Comparison of ENCODE assay signal across 12 cellular contexts in genomic region chr6:152595507-152595906, GRCh38. TPM values are rescaled to one million over a fixed set of nuclear protein-coding genes. Genes with fewer than 3 reads are reported as not detected.
DNase-seq lines count a peak whose midpoint lies in the region; ATAC-seq and TF ChIP-seq lines count a peak whose summit lies in the region.
"Had no signal": no experiment of that assay in that cellular context is flagged by ENCODE, and none has a peak within 500 bp of the region (broad histone marks: within the 10 kb centered on the region; RNA-seq: fewer than 3 reads in every experiment).

No MANE protein-coding gene starts in this region.

- H3K9me3 ChIP-seq in CD8-positive, alpha-beta memory T cell (ENCODE audit: low read length) = no peaks in the 10 kb centered on the region

- peaks cover 5 to 16% (median 8%) of the 10 kb centered on the region in 3 donors for H3K4me1 Mint-ChIP-seq in CD8-positive, alpha-beta memory T cell

- POLR2A ChIA-PET in CD8-positive, alpha-beta memory T cell (lab: Charles Lee) = no interaction called here

- no peaks in the 10 kb centered on the region for H3K27me3 ChIP-seq in CD8-positive, alpha-beta memory T cell (ENCODE audit: insufficient read depth, low read length, poor library complexity, severe bottlenecking)

- no peak for DNase-seq in AG09319 (ENCODE audit: extremely low read depth, low read depth)
- no peak for DNase-seq in HFF-Myc (ENCODE audit: extremely low read depth, low read depth)
- peak; percentile 34 for DNase-seq in inferior parietal cortex (ENCODE audit: extremely low spot score)
- no peak for DNase-seq in T-helper 1 cell
- DNase-seq in UCSD-AML1 (lab: John Stamatoyannopoulos, UW; ENCODE audit: unreplicated experiment) = no peak
- DNase-seq in CD8-positive, alpha-beta memory T cell = no peak
- DNase-seq: NCI-H2081 treated with DMSO at 0.1 percent for 48 hours; stimulated activated CD8-positive, alpha-beta memory T cell treated with anti-CD3 and anti-CD28 coated beads, Interleukin-4, amount 100 ng/mL, for 48 hours had no signal

- peaks cover 1 to 19% (median 5%) of the 10 kb centered on the region in 3 donors for H3K36me3 Mint-ChIP-seq in CD8-positive, alpha-beta memory T cell

- H3K27me3 Mint-ChIP-seq in CD8-positive, alpha-beta memory T cell = no peaks in the 10 kb centered on the region
- H3K27me3 Mint-ChIP-seq: dendritic cell treated with granulocyte-macrophage colony-stimulating factor and Interleukin-4, amounts not matched to agents 40 ng/mL and 50 ng/mL, for 4 days; natural killer cell treated with Interleukin-12 subunit alpha and Interleukin-12 subunit beta and Interleukin-15 and Interleukin-18, amount 100 ng/mL, for 72 hours had no signal

- H3K4me1 ChIP-seq in CD8-positive, alpha-beta memory T cell (ENCODE audit: insufficient read depth, low read length) = no peaks in the 10 kb centered on the region

- no peak for ATAC-seq in GM21786 (IDR thresholded peaks at IDR 0.05; ENCODE audit: unreplicated experiment)
- ATAC-seq: natural killer cell treated with Interleukin-12 subunit alpha and Interleukin-12 subunit beta and Interleukin-15 and Interleukin-18, amount 100 ng/mL, for 72 hours had no signal

- H3K4me3 Mint-ChIP-seq in CD8-positive, alpha-beta memory T cell = no peak overlapping the region
- H3K4me3 Mint-ChIP-seq: dendritic cell treated with granulocyte-macrophage colony-stimulating factor and Interleukin-4, amounts not matched to agents 40 ng/mL and 50 ng/mL, for 4 days; natural killer cell treated with Interleukin-12 subunit alpha and Interleukin-12 subunit beta and Interleukin-15 and Interleukin-18, amount 100 ng/mL, for 72 hours had no signal

- peaks cover 0 to 4% (median 0%) of the 10 kb centered on the region in 5 donors for H3K9me3 Mint-ChIP-seq in CD8-positive, alpha-beta memory T cell
- H3K9me3 Mint-ChIP-seq: natural killer cell treated with Interleukin-12 subunit alpha and Interleukin-12 subunit beta and Interleukin-15 and Interleukin-18, amount 100 ng/mL, for 72 hours had no signal

- CTCF ChIA-PET in CD8-positive, alpha-beta memory T cell (lab: Charles Lee) = interaction anchor here (0.9 to 1.3 kb wide), 2 partner anchors 19 to 47 kb away, joined by 3 to 4 read pairs; no protein-coding TSS in a partner anchor

- H3K4me3 ChIP-seq in HFF-Myc (replicated peaks; ENCODE audit: low read depth, low read length) (no peak overlapping the region), WI38 (ENCODE audit: low read depth, low read length) (no peak overlapping the region)
- H3K4me3 ChIP-seq in CD8-positive, alpha-beta memory T cell (ENCODE audit: low read length) = no peak overlapping the region

- TF ChIP-seq CTCF in AG09319 (IDR thresholded peaks at IDR 0.05; ENCODE audit: low read depth, low read length) = peak; percentile 59
- TF ChIP-seq CTCF in HFF-Myc (IDR thresholded peaks at IDR 0.05; ENCODE audit: low read depth, low read length, missing control alignments) = peak; percentile 36
- peak; percentile 40 for TF ChIP-seq CTCF in WI38 (IDR thresholded peaks at IDR 0.05; ENCODE audit: low read depth, low read length)

- no peak overlapping the region for H3K27ac ChIP-seq in CD8-positive, alpha-beta memory T cell (ENCODE audit: low read depth, low read length)

- H3K27ac Mint-ChIP-seq in CD8-positive, alpha-beta memory T cell = no peak overlapping the region
- H3K27ac Mint-ChIP-seq: dendritic cell treated with granulocyte-macrophage colony-stimulating factor and Interleukin-4, amounts not matched to agents 40 ng/mL and 50 ng/mL, for 4 days had no signal

- H3K36me3 ChIP-seq in CD8-positive, alpha-beta memory T cell (ENCODE audit: insufficient read depth, low read length) = no peaks in the 10 kb centered on the region

RNA-seq across cellular contexts. Expression of gene SYNE1, which starts 41.7 kb away (rescaled TPM):
- 10 to 100 TPM; 41.0 to 48.4 TPM for total RNA-seq in CD8-positive, alpha-beta memory T cell
- polyA plus RNA-seq in CD8-positive, alpha-beta memory T cell = 79.0 TPM
